ENCODE assay signal across 1 cellular context in the genomic region with DNA sequence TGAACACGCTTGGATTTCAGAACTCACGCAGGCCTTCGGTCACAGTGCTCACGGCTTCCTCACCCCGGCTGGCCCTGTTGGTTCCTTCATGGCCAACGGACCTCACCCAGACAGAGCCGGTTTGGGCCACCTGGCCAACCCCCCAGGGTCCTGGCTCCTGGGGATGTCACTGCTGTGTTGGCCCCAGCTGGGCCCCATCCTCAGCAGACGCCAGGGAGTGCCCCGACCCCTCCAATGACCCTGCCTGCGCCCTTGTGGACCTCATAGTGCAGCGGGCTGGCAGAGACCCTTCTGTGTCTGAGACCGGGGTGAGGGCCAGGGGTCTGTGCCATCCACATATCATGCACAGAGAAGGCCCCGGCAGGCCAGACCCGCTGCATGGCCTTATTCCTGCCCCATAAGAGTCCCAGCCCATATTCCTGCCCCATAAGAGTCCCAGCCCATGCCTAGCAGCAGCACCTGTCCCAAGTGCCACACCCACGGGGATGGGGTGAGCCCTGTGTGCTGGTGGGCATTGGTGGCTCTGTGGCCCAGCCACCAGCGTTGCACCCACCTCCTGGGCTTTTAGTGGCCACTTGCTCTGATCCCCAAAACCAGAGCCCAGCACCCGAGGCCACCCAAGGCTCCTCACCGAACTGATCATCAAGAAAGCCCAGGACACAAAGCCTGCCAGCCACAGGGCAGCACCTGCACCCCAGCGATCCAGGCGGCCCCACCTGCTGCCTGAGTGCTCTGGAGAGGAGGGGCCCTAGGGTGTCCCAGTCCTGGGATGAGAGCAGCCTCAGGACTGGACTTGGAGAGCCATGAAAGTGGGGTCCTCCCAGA.
TF ChIP-seq lines count a peak whose summit lies in the region.

No MANE protein-coding gene starts in this region.

TF ChIP-seq in WTC11, 78 proteins besides CTCF, POLR2A, EP300 and RAD21 (continued from another document):
- no peak for TF ChIP-seq NFE2L1 (CRISPR knock-in tag; IDR thresholded peaks at IDR 0.05)
- TF ChIP-seq, protein P1, sequence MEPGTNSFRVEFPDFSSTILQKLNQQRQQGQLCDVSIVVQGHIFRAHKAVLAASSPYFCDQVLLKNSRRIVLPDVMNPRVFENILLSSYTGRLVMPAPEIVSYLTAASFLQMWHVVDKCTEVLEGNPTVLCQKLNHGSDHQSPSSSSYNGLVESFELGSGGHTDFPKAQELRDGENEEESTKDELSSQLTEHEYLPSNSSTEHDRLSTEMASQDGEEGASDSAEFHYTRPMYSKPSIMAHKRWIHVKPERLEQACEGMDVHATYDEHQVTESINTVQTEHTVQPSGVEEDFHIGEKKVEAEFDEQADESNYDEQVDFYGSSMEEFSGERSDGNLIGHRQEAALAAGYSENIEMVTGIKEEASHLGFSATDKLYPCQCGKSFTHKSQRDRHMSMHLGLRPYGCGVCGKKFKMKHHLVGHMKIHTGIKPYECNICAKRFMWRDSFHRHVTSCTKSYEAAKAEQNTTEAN (CRISPR knock-in tag; IDR thresholded peaks at IDR 0.05): no peak
- no peak for TF ChIP-seq KAT7 (CRISPR knock-in tag; IDR thresholded peaks at IDR 0.05; ENCODE audit: borderline replicate concordance)
- TF ChIP-seq, protein P2, sequence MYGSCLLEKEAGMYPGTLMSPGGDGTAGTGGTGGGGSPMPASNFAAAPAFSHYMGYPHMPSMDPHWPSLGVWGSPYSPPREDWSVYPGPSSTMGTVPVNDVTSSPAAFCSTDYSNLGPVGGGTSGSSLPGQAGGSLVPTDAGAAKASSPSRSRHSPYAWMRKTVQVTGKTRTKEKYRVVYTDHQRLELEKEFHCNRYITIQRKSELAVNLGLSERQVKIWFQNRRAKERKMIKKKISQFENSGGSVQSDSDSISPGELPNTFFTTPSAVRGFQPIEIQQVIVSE (CRISPR knock-in tag; IDR thresholded peaks at IDR 0.05; ENCODE audit: borderline replicate concordance): no peak
- TF ChIP-seq JAZF1 (CRISPR knock-in tag; IDR thresholded peaks at IDR 0.05): no peak
- TF ChIP-seq CREB1 (CRISPR knock-in tag; IDR thresholded peaks at IDR 0.05): no peak
- no peak for TF ChIP-seq CREM (CRISPR knock-in tag; IDR thresholded peaks at IDR 0.05)
- no peak for TF ChIP-seq FOXP1 (CRISPR knock-in tag; IDR thresholded peaks at IDR 0.05; ENCODE audit: borderline replicate concordance)
